ENCODE assay signal across 16 cellular contexts in the genomic region with DNA sequence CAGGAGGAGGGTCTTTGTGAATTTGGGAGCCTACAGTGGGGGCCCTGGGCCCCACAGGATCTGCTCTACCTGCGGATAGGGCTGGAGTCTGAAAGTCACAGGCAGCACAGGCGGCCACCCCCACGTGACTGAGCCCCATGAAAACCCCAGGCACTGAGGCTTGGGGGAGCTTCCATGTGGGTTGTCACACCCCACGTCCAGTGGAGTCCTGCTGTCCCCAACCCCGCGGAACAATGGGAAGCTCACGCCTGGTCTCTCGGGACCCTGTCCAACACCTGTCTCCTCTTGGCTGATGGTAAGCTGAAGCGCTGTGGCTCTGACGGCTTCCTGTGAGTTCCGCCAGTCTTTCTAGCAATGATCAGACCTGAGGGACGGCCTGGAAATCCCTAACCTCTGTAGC.
"Had no signal": no experiment of that assay in that cellular context is flagged by ENCODE, and none has a peak within 500 bp of the region (broad histone marks: within the 10 kb centered on the region; RNA-seq: fewer than 3 reads in every experiment).

No MANE protein-coding gene starts in this region.

- H3K4me3 ChIP-seq: adrenal gland, breast epithelium, left ventricle myocardium inferior, prostate gland, right atrium auricular region, transverse colon had no signal

- H3K27me3 ChIP-seq: adrenal gland, breast epithelium, right atrium auricular region, transverse colon had no signal

- H3K9me3 ChIP-seq: adrenal gland, breast epithelium, left ventricle myocardium inferior, prostate gland, right atrium auricular region, transverse colon had no signal

- DNase-seq: activated CD4-positive, CD25-positive, alpha-beta regulatory T cell treated with anti-CD3 and anti-CD28 coated beads, Interleukin-2, amount 50 U/mL, for 72 hours; activated gamma-delta T cell; cerebellar nuclear complex; effector CD4-positive, alpha-beta T cell; hypothalamus; left ventricle myocardium inferior; mammary epithelial cell; stimulated activated CD4-positive, alpha-beta T cell treated with anti-CD3 and anti-CD28 coated beads, Interleukin-2, amount 100 ng/mL, for 24 hours; T-helper 2 cell; transverse colon had no signal

- H3K4me1 ChIP-seq: adrenal gland, breast epithelium, left ventricle myocardium inferior, prostate gland, right atrium auricular region had no signal

- ATAC-seq: activated naive CD4-positive, alpha-beta T cell treated with anti-CD3 and anti-CD28 coated beads, Interleukin-2, amount 50 U/mL, for 72 hours had no signal

- H3K27ac ChIP-seq: adrenal gland, breast epithelium, left ventricle myocardium inferior, prostate gland, right atrium auricular region, transverse colon, VCaP had no signal

- H3K36me3 ChIP-seq: adrenal gland, breast epithelium, left ventricle myocardium inferior, prostate gland, right atrium auricular region, transverse colon had no signal
